ENCODE assay signal across 14 cellular contexts in genomic region chr2:201204655-201205515, GRCh38. TPM values are rescaled to one million over a fixed set of nuclear protein-coding genes. Genes with fewer than 3 reads are reported as not detected.
DNase-seq lines count a peak whose midpoint lies in the region; ATAC-seq and TF ChIP-seq lines count a peak whose summit lies in the region.
"Had no signal": no experiment of that assay in that cellular context is flagged by ENCODE, and none has a peak within 500 bp of the region (broad histone marks: within the 10 kb centered on the region; RNA-seq: fewer than 3 reads in every experiment).

No MANE protein-coding gene starts in this region.

- H3K79me1 ChIP-seq in H9 (ENCODE audit: insufficient read depth, low read depth, low read length, poor library complexity, severe bottlenecking): no peaks in the 10 kb centered on the region

- H2BK120ac ChIP-seq in H9 (ENCODE audit: low read depth, low read length, poor library complexity, severe bottlenecking): no peak overlapping the region

- H3K27ac ChIP-seq in neutrophil: peak overlapping the region; percentile 53
- H3K27ac ChIP-seq in H9 (ENCODE audit: insufficient read length, low read depth, low read length): no peak overlapping the region
- no peak overlapping the region for H3K27ac ChIP-seq in substantia nigra (ENCODE audit: low read depth, low read length, poor library complexity, severe bottlenecking)
- H3K27ac ChIP-seq: coronary artery had no signal

- H4K20me1 ChIP-seq in H9 (ENCODE audit: control insufficient read depth, insufficient read depth, insufficient read length): no peaks in the 10 kb centered on the region

- H2BK5ac ChIP-seq in H9 (ENCODE audit: insufficient read length, low read length): no peak overlapping the region

- no peak overlapping the region for H3K4me3 ChIP-seq in neutrophil (ENCODE audit: low read depth in 1 of 2, low read length in 1 of 2)
- H3K4me3 ChIP-seq: coronary artery had no signal

- H3K14ac ChIP-seq in H9 (ENCODE audit: insufficient read depth, low read length): no peak overlapping the region

- no peak overlapping the region for H3K9ac ChIP-seq in H9 (ENCODE audit: extremely low read depth, insufficient read length, low read length)

- H3K36me3 ChIP-seq in neutrophil: peaks cover 15% of the 10 kb centered on the region

- no peak overlapping the region for H3K18ac ChIP-seq in H9 (ENCODE audit: insufficient read length, low read depth, low read length)

- H2BK20ac ChIP-seq in H9 (ENCODE audit: low read depth, low read length, poor library complexity, severe bottlenecking): no peak overlapping the region

- H3K79me2 ChIP-seq in H9 (ENCODE audit: insufficient read depth, low read length): no peaks in the 10 kb centered on the region

- H3T11ph ChIP-seq in H9 (ENCODE audit: low read length): no peak overlapping the region

- no peak overlapping the region for H3K4ac ChIP-seq in H9 (ENCODE audit: low read depth, low read length)

- no peak overlapping the region for H3K56ac ChIP-seq in H9 (ENCODE audit: insufficient read length, low read depth, low read length)

- H3K9me3 ChIP-seq in neutrophil (no peaks in the 10 kb centered on the region), H9 (ENCODE audit: control insufficient read depth, low read depth, low read length) (no peaks in the 10 kb centered on the region)

- H2BK12ac ChIP-seq in H9 (ENCODE audit: insufficient read length, low read depth, low read length): no peak overlapping the region

- H3K4me1 ChIP-seq in neutrophil (ENCODE audit: control insufficient read depth in 1 of 2, insufficient read depth in 1 of 2, low read depth in 1 of 2, low read length in 1 of 2) (peaks cover 32 to 33% of the 10 kb centered on the region in 2 experiments), H9 (ENCODE audit: insufficient read depth, low read length) (no peaks in the 10 kb centered on the region)

- H3K9me3 Mint-ChIP-seq in H9: no peaks in the 10 kb centered on the region

- no peak overlapping the region for H2BK15ac ChIP-seq in H9 (ENCODE audit: low read depth, low read length)

- no peak overlapping the region for H4K8ac ChIP-seq in H9 (replicated peaks; ENCODE audit: insufficient read length, low read depth, low read length)

- no peak overlapping the region for H3K4me3 Mint-ChIP-seq in H9

- WGBS in H9 (ENCODE audit: extremely low coverage, insufficient read length, low lambda C conversion rate): no CpG with 5 or more reads among the region's 9 CpGs

- no peak overlapping the region for H2AK5ac ChIP-seq in H9 (ENCODE audit: insufficient read length, low read length)

- no peaks in the 10 kb centered on the region for H3K23me2 ChIP-seq in H9 (ENCODE audit: insufficient read length, low read depth, low read length, poor library complexity, severe bottlenecking)

- H3K4me1 Mint-ChIP-seq in H9: peaks cover 7% of the 10 kb centered on the region in 2 experiments; a peak in 3 of 4 replicates

- DNase-seq in HK-2 (ENCODE audit: unreplicated experiment): peak; percentile 50
- peak; percentile 76 for DNase-seq in glomerular visceral epithelial cell (ENCODE audit: extremely low spot score)
- no peak for DNase-seq in H9
- no peak for DNase-seq in cerebellar cortex (ENCODE audit: low spot score)
- DNase-seq in substantia nigra (lab: John Stamatoyannopoulos, UW): no peak
- DNase-seq: activated gamma-delta T cell; DMS 273 treated with DMSO at 0.1 percent for 48 hours; occipital lobe; stimulated activated CD4-positive, alpha-beta T cell treated with anti-CD3 and anti-CD28 coated beads, Interleukin-4, amount 100 ng/mL, for 4 hours; T-helper 2 cell had no signal

- no peaks in the 10 kb centered on the region for H3K27me3 Mint-ChIP-seq in H9 (ENCODE audit: low read depth)

- no peak overlapping the region for H3K27ac Mint-ChIP-seq in H9

- H3K27me3 ChIP-seq in neutrophil (no peaks in the 10 kb centered on the region), H9 (ENCODE audit: insufficient read depth, low read length) (no peaks in the 10 kb centered on the region)

- no peak overlapping the region for H3K4me2 ChIP-seq in H9 (ENCODE audit: insufficient read depth, insufficient read length, low read length)

- peak; percentile 47 for ATAC-seq in GM18873 (IDR thresholded peaks at IDR 0.05; ENCODE audit: low FRiP score, unreplicated experiment)
- ATAC-seq: activated CD4-positive, CD25-positive, alpha-beta regulatory T cell treated with anti-CD3 and anti-CD28 coated beads, Interleukin-2, amount 50 U/mL, for 24 hours had no signal

- no peak overlapping the region for H4K91ac ChIP-seq in H9 (ENCODE audit: insufficient read length, low read depth, low read length)

- H3K36me3 Mint-ChIP-seq in H9 (ENCODE audit: insufficient read depth in 1 of 3, low read depth in 3 of 3): no peaks in the 10 kb centered on the region

- no peak overlapping the region for H2AFZ ChIP-seq in H9 (ENCODE audit: low read length)

- no peak overlapping the region for H4K5ac ChIP-seq in H9 (ENCODE audit: insufficient read length, low read depth, low read length)

- H3K23ac ChIP-seq in H9 (ENCODE audit: insufficient read length, low read depth, low read length): no peak overlapping the region

- TF ChIP-seq CTCF in neutrophil (IDR thresholded peaks at IDR 0.05) (no peak), H9 (conservative IDR thresholded peaks at IDR 0.05) (no peak)

RNA-seq across cellular contexts. Expression of gene CASP10, which starts 21.9 kb away (rescaled TPM):
- 2.7 and 3.3 TPM in 2 replicates for total RNA-seq in H9 (2021)

RNA-seq across cellular contexts. Expression of gene CASP8, which starts 55.5 kb away (rescaled TPM):
- total RNA-seq in H9 (2021): 7.8 and 10.0 TPM in 2 replicates

Comparison
In these comparisons a context has a peak if more than half of its experiments do, and no peak if none do; other contexts are left out.
1. DNase-seq: peak in HK-2 (single experiment) and glomerular visceral epithelial cell (single experiment); none in H9 (single experiment), cerebellar cortex (single experiment) and substantia nigra (0 of 49).